2 cellular contexts compared by ENCODE assay signal in the genomic region with DNA sequence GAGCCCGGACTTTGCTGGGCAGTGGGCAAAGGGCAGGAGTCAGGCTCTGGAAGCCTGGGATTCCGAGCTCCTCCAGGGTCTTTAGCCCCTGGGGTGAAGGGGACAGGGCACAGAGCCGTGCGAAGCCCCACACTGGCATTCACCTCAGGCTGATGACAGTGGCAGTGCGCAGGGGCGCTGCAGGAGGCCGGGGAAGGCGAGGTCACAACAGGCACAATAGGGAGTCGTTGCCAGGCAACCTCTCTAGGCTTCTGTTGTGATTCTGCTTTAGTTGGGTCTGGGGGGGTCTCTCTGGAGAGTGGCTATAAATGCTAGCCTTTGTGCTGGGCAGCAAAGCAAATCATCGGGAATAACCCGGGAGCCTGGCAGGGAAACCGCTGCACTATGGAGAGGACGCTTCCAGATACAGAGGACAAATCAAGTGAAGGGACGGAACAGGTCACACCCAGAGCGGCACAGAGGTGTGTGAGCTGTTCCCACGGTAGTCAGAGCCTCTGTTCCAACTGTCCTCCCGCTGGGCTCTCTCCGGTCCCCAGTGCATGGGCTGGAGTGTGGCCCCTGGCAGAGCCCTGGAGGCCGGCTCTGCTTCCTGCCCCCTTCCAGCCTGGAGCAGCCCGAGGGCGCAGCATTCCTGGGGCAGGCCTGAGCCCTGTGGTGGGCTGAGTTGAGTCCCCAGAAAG.
TF ChIP-seq lines count a peak whose summit lies in the region.

No MANE protein-coding gene starts in this region.

TF ChIP-seq in WTC11, 78 proteins besides CTCF, POLR2A, EP300 and RAD21:
- TF ChIP-seq GABPB1 (CRISPR knock-in tag; IDR thresholded peaks at IDR 0.05) (no peak), ZNF263 (CRISPR knock-in tag; IDR thresholded peaks at IDR 0.05; ENCODE audit: low read depth) (no peak), CREM (CRISPR knock-in tag; IDR thresholded peaks at IDR 0.05) (no peak), ZNF121 (CRISPR knock-in tag; IDR thresholded peaks at IDR 0.05) (no peak), SOX15 (CRISPR knock-in tag; IDR thresholded peaks at IDR 0.05) (no peak), EMX1 (CRISPR knock-in tag; IDR thresholded peaks at IDR 0.05) (no peak), NFYB (CRISPR knock-in tag; conservative IDR thresholded peaks at IDR 0.05; ENCODE audit: low read depth) (no peak), FOXK1 (CRISPR knock-in tag; IDR thresholded peaks at IDR 0.05) (no peak)
- TF ChIP-seq, protein P1, sequence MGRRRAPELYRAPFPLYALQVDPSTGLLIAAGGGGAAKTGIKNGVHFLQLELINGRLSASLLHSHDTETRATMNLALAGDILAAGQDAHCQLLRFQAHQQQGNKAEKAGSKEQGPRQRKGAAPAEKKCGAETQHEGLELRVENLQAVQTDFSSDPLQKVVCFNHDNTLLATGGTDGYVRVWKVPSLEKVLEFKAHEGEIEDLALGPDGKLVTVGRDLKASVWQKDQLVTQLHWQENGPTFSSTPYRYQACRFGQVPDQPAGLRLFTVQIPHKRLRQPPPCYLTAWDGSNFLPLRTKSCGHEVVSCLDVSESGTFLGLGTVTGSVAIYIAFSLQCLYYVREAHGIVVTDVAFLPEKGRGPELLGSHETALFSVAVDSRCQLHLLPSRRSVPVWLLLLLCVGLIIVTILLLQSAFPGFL (CRISPR knock-in tag; IDR thresholded peaks at IDR 0.05; ENCODE audit: borderline replicate concordance): no peak
- TF ChIP-seq, protein P2, sequence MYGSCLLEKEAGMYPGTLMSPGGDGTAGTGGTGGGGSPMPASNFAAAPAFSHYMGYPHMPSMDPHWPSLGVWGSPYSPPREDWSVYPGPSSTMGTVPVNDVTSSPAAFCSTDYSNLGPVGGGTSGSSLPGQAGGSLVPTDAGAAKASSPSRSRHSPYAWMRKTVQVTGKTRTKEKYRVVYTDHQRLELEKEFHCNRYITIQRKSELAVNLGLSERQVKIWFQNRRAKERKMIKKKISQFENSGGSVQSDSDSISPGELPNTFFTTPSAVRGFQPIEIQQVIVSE (CRISPR knock-in tag; IDR thresholded peaks at IDR 0.05; ENCODE audit: borderline replicate concordance): no peak
- TF ChIP-seq, protein P3, sequence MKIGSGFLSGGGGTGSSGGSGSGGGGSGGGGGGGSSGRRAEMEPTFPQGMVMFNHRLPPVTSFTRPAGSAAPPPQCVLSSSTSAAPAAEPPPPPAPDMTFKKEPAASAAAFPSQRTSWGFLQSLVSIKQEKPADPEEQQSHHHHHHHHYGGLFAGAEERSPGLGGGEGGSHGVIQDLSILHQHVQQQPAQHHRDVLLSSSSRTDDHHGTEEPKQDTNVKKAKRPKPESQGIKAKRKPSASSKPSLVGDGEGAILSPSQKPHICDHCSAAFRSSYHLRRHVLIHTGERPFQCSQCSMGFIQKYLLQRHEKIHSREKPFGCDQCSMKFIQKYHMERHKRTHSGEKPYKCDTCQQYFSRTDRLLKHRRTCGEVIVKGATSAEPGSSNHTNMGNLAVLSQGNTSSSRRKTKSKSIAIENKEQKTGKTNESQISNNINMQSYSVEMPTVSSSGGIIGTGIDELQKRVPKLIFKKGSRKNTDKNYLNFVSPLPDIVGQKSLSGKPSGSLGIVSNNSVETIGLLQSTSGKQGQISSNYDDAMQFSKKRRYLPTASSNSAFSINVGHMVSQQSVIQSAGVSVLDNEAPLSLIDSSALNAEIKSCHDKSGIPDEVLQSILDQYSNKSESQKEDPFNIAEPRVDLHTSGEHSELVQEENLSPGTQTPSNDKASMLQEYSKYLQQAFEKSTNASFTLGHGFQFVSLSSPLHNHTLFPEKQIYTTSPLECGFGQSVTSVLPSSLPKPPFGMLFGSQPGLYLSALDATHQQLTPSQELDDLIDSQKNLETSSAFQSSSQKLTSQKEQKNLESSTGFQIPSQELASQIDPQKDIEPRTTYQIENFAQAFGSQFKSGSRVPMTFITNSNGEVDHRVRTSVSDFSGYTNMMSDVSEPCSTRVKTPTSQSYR (CRISPR knock-in tag; IDR thresholded peaks at IDR 0.05): no peak
- TF ChIP-seq, protein P4, sequence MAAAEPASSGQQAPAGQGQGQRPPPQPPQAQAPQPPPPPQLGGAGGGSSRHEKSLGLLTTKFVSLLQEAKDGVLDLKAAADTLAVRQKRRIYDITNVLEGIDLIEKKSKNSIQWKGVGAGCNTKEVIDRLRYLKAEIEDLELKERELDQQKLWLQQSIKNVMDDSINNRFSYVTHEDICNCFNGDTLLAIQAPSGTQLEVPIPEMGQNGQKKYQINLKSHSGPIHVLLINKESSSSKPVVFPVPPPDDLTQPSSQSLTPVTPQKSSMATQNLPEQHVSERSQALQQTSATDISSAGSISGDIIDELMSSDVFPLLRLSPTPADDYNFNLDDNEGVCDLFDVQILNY (CRISPR knock-in tag; IDR thresholded peaks at IDR 0.05): no peak
- TF ChIP-seq, protein P5, sequence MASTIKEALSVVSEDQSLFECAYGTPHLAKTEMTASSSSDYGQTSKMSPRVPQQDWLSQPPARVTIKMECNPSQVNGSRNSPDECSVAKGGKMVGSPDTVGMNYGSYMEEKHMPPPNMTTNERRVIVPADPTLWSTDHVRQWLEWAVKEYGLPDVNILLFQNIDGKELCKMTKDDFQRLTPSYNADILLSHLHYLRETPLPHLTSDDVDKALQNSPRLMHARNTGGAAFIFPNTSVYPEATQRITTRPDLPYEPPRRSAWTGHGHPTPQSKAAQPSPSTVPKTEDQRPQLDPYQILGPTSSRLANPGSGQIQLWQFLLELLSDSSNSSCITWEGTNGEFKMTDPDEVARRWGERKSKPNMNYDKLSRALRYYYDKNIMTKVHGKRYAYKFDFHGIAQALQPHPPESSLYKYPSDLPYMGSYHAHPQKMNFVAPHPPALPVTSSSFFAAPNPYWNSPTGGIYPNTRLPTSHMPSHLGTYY (CRISPR knock-in tag; IDR thresholded peaks at IDR 0.05): no peak

TF ChIP-seq in HepG2, 621 proteins besides CTCF, POLR2A, EP300 and RAD21:
- TF ChIP-seq XRCC5 (optimal IDR thresholded peaks at IDR 0.05; ENCODE audit: low read length) (no peak), ZNF33A (CRISPR knock-in tag; IDR thresholded peaks at IDR 0.05; ENCODE audit: borderline replicate concordance) (no peak), NKX3-1 (CRISPR knock-in tag; IDR thresholded peaks at IDR 0.05) (no peak)
- TF ChIP-seq, protein P6, sequence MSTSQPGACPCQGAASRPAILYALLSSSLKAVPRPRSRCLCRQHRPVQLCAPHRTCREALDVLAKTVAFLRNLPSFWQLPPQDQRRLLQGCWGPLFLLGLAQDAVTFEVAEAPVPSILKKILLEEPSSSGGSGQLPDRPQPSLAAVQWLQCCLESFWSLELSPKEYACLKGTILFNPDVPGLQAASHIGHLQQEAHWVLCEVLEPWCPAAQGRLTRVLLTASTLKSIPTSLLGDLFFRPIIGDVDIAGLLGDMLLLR (CRISPR knock-in tag; IDR thresholded peaks at IDR 0.05): no peak
TF ChIP-seq in HepG2: peak in this region for 0.
